ENCODE assay signal across 11 cellular contexts in the genomic region with DNA sequence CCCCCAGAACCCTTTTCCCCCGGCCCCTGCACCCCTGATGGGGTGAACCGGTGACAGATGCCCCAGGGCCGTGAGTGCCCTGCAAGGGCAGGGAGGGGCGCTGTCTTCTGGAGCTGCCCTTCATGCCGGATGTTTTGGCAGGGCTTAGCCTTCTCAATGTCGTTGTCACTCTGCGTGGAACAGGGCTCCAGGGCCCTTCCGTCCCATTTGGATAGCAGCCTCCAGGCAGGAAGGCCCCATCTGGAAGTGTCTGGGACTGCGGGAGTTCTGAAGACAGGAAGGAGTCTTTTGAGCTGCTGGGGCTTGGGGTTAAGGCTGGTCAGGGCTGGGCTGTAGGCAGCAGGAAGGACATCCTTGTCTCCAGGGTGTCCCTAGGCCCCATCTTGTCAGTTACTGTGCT. TPM values are rescaled to one million over a fixed set of nuclear protein-coding genes. Genes with fewer than 3 reads are reported as not detected.
A peak's percentile ranks its signal among the peaks of the same experiment; 100 is the strongest.
DNase-seq lines count a peak whose midpoint lies in the region; ATAC-seq and TF ChIP-seq lines count a peak whose summit lies in the region.
"Had no signal": no experiment of that assay in that cellular context is flagged by ENCODE, and none has a peak within 500 bp of the region (broad histone marks: within the 10 kb centered on the region; RNA-seq: fewer than 3 reads in every experiment).

No MANE protein-coding gene starts in this region.

- H3K36me3 Mint-ChIP-seq in activated CD4-positive, alpha-beta memory T cell treated with anti-CD3 and anti-CD28 coated beads for 36 hours = peaks cover 20% of the 10 kb centered on the region

- H3K27me3 Mint-ChIP-seq in activated CD4-positive, alpha-beta memory T cell treated with anti-CD3 and anti-CD28 coated beads for 36 hours = no peaks in the 10 kb centered on the region
- H3K27me3 Mint-ChIP-seq: central memory CD8-positive, alpha-beta T cell had no signal

- no peaks in the 10 kb centered on the region for H3K27me3 ChIP-seq in gastroesophageal sphincter
- no peaks in the 10 kb centered on the region for H3K27me3 ChIP-seq in gastrocnemius medialis

- no peaks in the 10 kb centered on the region for H3K9me3 ChIP-seq in gastroesophageal sphincter
- H3K9me3 ChIP-seq in gastrocnemius medialis = no peaks in the 10 kb centered on the region

- H3K4me1 ChIP-seq in gastroesophageal sphincter = peaks cover 0 to 65% (median 24%) of the 10 kb centered on the region in 3 donors
- H3K4me1 ChIP-seq in gastrocnemius medialis = peaks cover 33 to 36% of the 10 kb centered on the region in 2 donors

- in situ Hi-C loops in gastrocnemius medialis (cut with MboI; ENCODE audit: low sequenced_read_pairs in 4 of 4) = no loop called here

- no peak for TF ChIP-seq CTCF in gastroesophageal sphincter (IDR thresholded peaks at IDR 0.05)
- TF ChIP-seq CTCF in gastrocnemius medialis (IDR thresholded peaks at IDR 0.05 in 4 of 5, conservative IDR thresholded peaks at IDR 0.05 in 1 of 5) = no peak

- peak overlapping the region; percentile 43 for H3K27ac Mint-ChIP-seq in activated CD4-positive, alpha-beta memory T cell treated with anti-CD3 and anti-CD28 coated beads for 36 hours

- no peak for TF ChIP-seq EP300 in gastroesophageal sphincter (IDR thresholded peaks at IDR 0.05)

- CTCF ChIA-PET in activated CD4-positive, alpha-beta memory T cell treated with anti-CD3 and anti-CD28 coated beads for 36 hours (lab: Charles Lee) = interaction anchor here (0.9 to 1.3 kb wide), 2 partner anchors 119 to 120 kb away, joined by 3 read pairs; no protein-coding TSS in a partner anchor

- DNase-seq in ELR (ENCODE audit: low read depth) (peak; percentile 60), gastrocnemius medialis (no peak), nucleus accumbens (lab: John Stamatoyannopoulos, UW) (no peak), NCI-H2196 treated with DMSO at 0.1 percent for 48 hours (lab: John Stamatoyannopoulos, UW; ENCODE audit: unreplicated experiment) (no peak)
- DNase-seq in activated CD4-positive, alpha-beta memory T cell treated with anti-CD3 and anti-CD28 coated beads for 36 hours = no peak
- DNase-seq: small intestine had no signal

- no peak for TF ChIP-seq POLR2A in gastroesophageal sphincter (IDR thresholded peaks at IDR 0.05)
- TF ChIP-seq POLR2A in gastrocnemius medialis (IDR thresholded peaks at IDR 0.05) = no peak

- no peaks in the 10 kb centered on the region for H3K9me3 Mint-ChIP-seq in activated CD4-positive, alpha-beta memory T cell treated with anti-CD3 and anti-CD28 coated beads for 36 hours
- H3K9me3 Mint-ChIP-seq: central memory CD8-positive, alpha-beta T cell had no signal

- POLR2A ChIA-PET in activated CD4-positive, alpha-beta memory T cell treated with anti-CD3 and anti-CD28 coated beads for 36 hours (lab: Charles Lee) = interaction anchor here (0.9 kb wide), 1 partner anchor 30 kb away, joined by 3 read pairs; no protein-coding TSS in a partner anchor

- ATAC-seq in gastroesophageal sphincter (no peak), gastrocnemius medialis (peak; percentile 3 to 17), HG03432 (IDR thresholded peaks at IDR 0.05; ENCODE audit: unreplicated experiment) (no peak), GM18907 (IDR thresholded peaks at IDR 0.05; ENCODE audit: unreplicated experiment) (no peak)

- peak overlapping the region in 1 of 2 donors; percentile 3 for H3K4me3 ChIP-seq in gastroesophageal sphincter
- H3K4me3 ChIP-seq in gastrocnemius medialis = peak overlapping the region in 2 of 4 donors; percentile 15 to 38
- H3K4me3 ChIP-seq: SK-N-MC had no signal

- intact Hi-C loops in activated CD4-positive, alpha-beta memory T cell treated with anti-CD3 and anti-CD28 coated beads for 36 hours (cut with micrococcal nuclease) = no loop called here
- intact Hi-C loops in gastrocnemius medialis (cut with DNase I; ENCODE audit: low total_unique reads) = no loop called here

- H3K4me3 Mint-ChIP-seq in activated CD4-positive, alpha-beta memory T cell treated with anti-CD3 and anti-CD28 coated beads for 36 hours = no peak overlapping the region
- H3K4me3 Mint-ChIP-seq: central memory CD8-positive, alpha-beta T cell had no signal

- WGBS in gastroesophageal sphincter (ENCODE audit: low coverage in 1 of 2), 2 donors = 60% methylated on average over 1 of the region's 9 CpGs; no CpG with 5 or more reads in 1 of the 2 donors

- H3K36me3 ChIP-seq in gastroesophageal sphincter (peaks cover 0 to 61% of the 10 kb centered on the region in 2 donors), gastrocnemius medialis (peaks cover 0 to 25% of the 10 kb centered on the region in 2 donors)

- H3K27ac ChIP-seq in gastroesophageal sphincter = peak overlapping the region in 3 of 4 donors; percentile 62 to 97 (median 63)
- peak overlapping the region; percentile 38 to 100 (median 82) for H3K27ac ChIP-seq in gastrocnemius medialis
- H3K27ac ChIP-seq: SK-N-MC had no signal

- H3K4me1 Mint-ChIP-seq in activated CD4-positive, alpha-beta memory T cell treated with anti-CD3 and anti-CD28 coated beads for 36 hours (ENCODE audit: low read depth) = peaks cover 43% of the 10 kb centered on the region

RNA-seq across cellular contexts. Expression of gene FRMD8, which starts 4.6 kb away (rescaled TPM):
- 10 to 100 TPM; 34.7 to 37.9 TPM for total RNA-seq in activated CD4-positive, alpha-beta memory T cell treated with anti-CD3 and anti-CD28 coated beads for 36 hours
- 10 to 100 TPM; 19.9 to 31.5 (median 21.3) TPM for total RNA-seq in gastroesophageal sphincter
- 10 to 100 TPM; 11.5 to 51.7 (median 20.1) TPM for total RNA-seq in gastrocnemius medialis

RNA-seq across cellular contexts. Expression of gene SLC25A45, which starts 8.6 kb away (rescaled TPM):
- total RNA-seq in activated CD4-positive, alpha-beta memory T cell treated with anti-CD3 and anti-CD28 coated beads for 36 hours = 10 to 100 TPM; 14.4 to 16.1 TPM
- 10 to 100 TPM in 1 of 4 donors, 1 to 10 TPM in 3; 3.7 to 11.5 (median 7.5) TPM for total RNA-seq in gastroesophageal sphincter
- total RNA-seq in gastrocnemius medialis = 10 to 100 TPM in 1 of 4 donors, 1 to 10 TPM in 3; 2.6 to 12.4 (median 5.6) TPM

RNA-seq across cellular contexts. Expression of gene NEAT1, which starts 31.6 kb away (rescaled TPM):
- 100 to 1,000 TPM; 593 to 683 TPM for total RNA-seq in activated CD4-positive, alpha-beta memory T cell treated with anti-CD3 and anti-CD28 coated beads for 36 hours
- 100 to 1,000 TPM in 2 of 4 donors, 10 to 100 TPM in 2; 21.0 to 341 (median 183) TPM for total RNA-seq in gastroesophageal sphincter
- 100 to 1,000 TPM in 1 of 4 donors, 10 to 100 TPM in 3; 24.1 to 472 (median 32.8) TPM for total RNA-seq in gastrocnemius medialis

RNA-seq across cellular contexts. Expression of gene TIGD3, which starts 36.5 kb away (rescaled TPM):
- total RNA-seq in activated CD4-positive, alpha-beta memory T cell treated with anti-CD3 and anti-CD28 coated beads for 36 hours = under 1 TPM; 0.73 to 1.00 TPM
- under 1 TPM in 2 of 4 donors, not detected in 2; 0.27 to 0.67 TPM for total RNA-seq in gastroesophageal sphincter
- under 1 TPM; 0.16 to 0.71 (median 0.48) TPM for total RNA-seq in gastrocnemius medialis

RNA-seq across cellular contexts. Expression of gene DPF2, which starts 57.4 kb away (rescaled TPM):
- 10 to 100 TPM; 68.7 to 71.6 TPM for total RNA-seq in activated CD4-positive, alpha-beta memory T cell treated with anti-CD3 and anti-CD28 coated beads for 36 hours
- total RNA-seq in gastroesophageal sphincter = 10 to 100 TPM; 42.5 to 72.7 (median 62.1) TPM
- 10 to 100 TPM; 22.4 to 46.4 (median 36.1) TPM for total RNA-seq in gastrocnemius medialis

Comparison
In these comparisons a context has a peak if more than half of its experiments do, and no peak if none do; other contexts are left out.
1. ATAC-seq: peak in gastrocnemius medialis (2 of 2); none in gastroesophageal sphincter (single experiment), HG03432 (single experiment) and GM18907 (single experiment).